Comparison of ENCODE assay signal across 10 cellular contexts in genomic region chr2:74515271-74516069, GRCh38. TPM values are rescaled to one million over a fixed set of nuclear protein-coding genes. Genes with fewer than 3 reads are reported as not detected.
DNase-seq lines count a peak whose midpoint lies in the region; ATAC-seq, FAIRE-seq and TF ChIP-seq lines count a peak whose summit lies in the region.
"Had no signal": no experiment of that assay in that cellular context is flagged by ENCODE, and none has a peak within 500 bp of the region (broad histone marks: within the 10 kb centered on the region; RNA-seq: fewer than 3 reads in every experiment).

No MANE protein-coding gene starts in this region.

- peak overlapping the region; percentile 56 for H3K4me3 Mint-ChIP-seq in stimulated activated naive CD8-positive, alpha-beta T cell treated with anti-CD3 and anti-CD28 coated beads, Interleukin-15, Interleukin-2, amounts not matched to agents 100 ng/mL and 50 ng/mL, for 24 hours
- H3K4me3 Mint-ChIP-seq in chondrocyte (ENCODE audit: unreplicated experiment), result peak overlapping the region; percentile 31
- peak overlapping the region; percentile 31 for H3K4me3 Mint-ChIP-seq in mesothelial cell of epicardium

- H3K4me1 Mint-ChIP-seq in stimulated activated naive CD8-positive, alpha-beta T cell treated with anti-CD3 and anti-CD28 coated beads, Interleukin-15, Interleukin-2, amounts not matched to agents 100 ng/mL and 50 ng/mL, for 24 hours (ENCODE audit: low read depth), result peaks cover 25% of the 10 kb centered on the region
- H3K4me1 Mint-ChIP-seq in chondrocyte (ENCODE audit: low read depth) (peaks cover 7% of the 10 kb centered on the region), mesothelial cell of epicardium (peaks cover 6% of the 10 kb centered on the region)

- H3K27ac Mint-ChIP-seq in stimulated activated naive CD8-positive, alpha-beta T cell treated with anti-CD3 and anti-CD28 coated beads, Interleukin-15, Interleukin-2, amounts not matched to agents 100 ng/mL and 50 ng/mL, for 24 hours, result no peak overlapping the region
- H3K27ac Mint-ChIP-seq in chondrocyte (ENCODE audit: unreplicated experiment) (no peak overlapping the region), mesothelial cell of epicardium (no peak overlapping the region)

- no peaks in the 10 kb centered on the region for H3K9me3 Mint-ChIP-seq in stimulated activated naive CD8-positive, alpha-beta T cell treated with anti-CD3 and anti-CD28 coated beads, Interleukin-15, Interleukin-2, amounts not matched to agents 100 ng/mL and 50 ng/mL, for 24 hours
- no peaks in the 10 kb centered on the region for H3K9me3 Mint-ChIP-seq in chondrocyte (ENCODE audit: low read depth)
- H3K9me3 Mint-ChIP-seq in mesothelial cell of epicardium, result no peaks in the 10 kb centered on the region

- TF ChIP-seq CTCF in chondrocyte (IDR thresholded peaks at IDR 0.05), result no peak
- TF ChIP-seq CTCF in mesothelial cell of epicardium (IDR thresholded peaks at IDR 0.05; ENCODE audit: unreplicated experiment), result no peak

- no peaks in the 10 kb centered on the region for H3K36me3 Mint-ChIP-seq in stimulated activated naive CD8-positive, alpha-beta T cell treated with anti-CD3 and anti-CD28 coated beads, Interleukin-15, Interleukin-2, amounts not matched to agents 100 ng/mL and 50 ng/mL, for 24 hours (ENCODE audit: low read depth)
- no peaks in the 10 kb centered on the region for H3K36me3 Mint-ChIP-seq in chondrocyte (ENCODE audit: low read depth)
- H3K36me3 Mint-ChIP-seq in mesothelial cell of epicardium, result no peaks in the 10 kb centered on the region

- H3K27me3 Mint-ChIP-seq in stimulated activated naive CD8-positive, alpha-beta T cell treated with anti-CD3 and anti-CD28 coated beads, Interleukin-15, Interleukin-2, amounts not matched to agents 100 ng/mL and 50 ng/mL, for 24 hours, result peaks cover 82% of the 10 kb centered on the region
- H3K27me3 Mint-ChIP-seq in chondrocyte (ENCODE audit: low read depth) (peaks cover 76% of the 10 kb centered on the region), mesothelial cell of epicardium (ENCODE audit: low read depth) (peaks cover 92% of the 10 kb centered on the region)

- DNase-seq in stimulated activated naive CD8-positive, alpha-beta T cell treated with anti-CD3 and anti-CD28 coated beads, Interleukin-15, Interleukin-2, amounts not matched to agents 100 U/mL and 50 U/mL, for 24 hours, result no peak
- peak; percentile 77 for DNase-seq in chondrocyte (ENCODE audit: low spot score)
- no peak for DNase-seq in mesothelial cell of epicardium (ENCODE audit: low spot score in 2 of 2, unreplicated experiment in 2 of 2)
- no peak for DNase-seq in RCC 7860 (ENCODE audit: low spot score)
- no peak for DNase-seq in epidermal melanocyte (ENCODE audit: insufficient read length, low spot score)
- no peak for DNase-seq in germinal center (ENCODE audit: low spot score)
- no peak for DNase-seq in AG08396 (ENCODE audit: low spot score)
- DNase-seq: DMS153, PC-3 had no signal

- ATAC-seq in stimulated activated naive CD8-positive, alpha-beta T cell treated with anti-CD3 and anti-CD28 coated beads, Interleukin-15, Interleukin-2, amounts not matched to agents 100 U/mL and 50 U/mL, for 24 hours, result no peak

- FAIRE-seq in RCC 7860 (lab: Jason Lieb, UNC), result no peak

RNA-seq across cellular contexts. Expression of gene TLX2, which starts 1.2 kb away (rescaled TPM):
- 0.10 TPM in 1 of 3 replicates, not detected in the others for total RNA-seq in chondrocyte
- total RNA-seq in mesothelial cell of epicardium, result 0.18 TPM in 1 of 3 replicates, not detected in the others

RNA-seq across cellular contexts. Expression of gene PCGF1, which starts 8.0 kb away (rescaled TPM):
- total RNA-seq in chondrocyte (26.1 to 30.7 TPM (median 30.0 TPM) in 3 replicates), mesothelial cell of epicardium (17.0 to 23.0 TPM (median 20.3 TPM) in 3 replicates)

RNA-seq across cellular contexts. Expression of gene DQX1, which starts 10.6 kb away (rescaled TPM):
- total RNA-seq in chondrocyte, result 0.34 TPM in 1 of 3 replicates, not detected in the others
- 0.16 to 0.42 TPM (median 0.29 TPM) in 3 replicates for total RNA-seq in mesothelial cell of epicardium

RNA-seq across cellular contexts. Expression of gene AUP1, which starts 14.0 kb away (rescaled TPM):
- 76.8 to 94.3 TPM (median 79.8 TPM) in 3 replicates for total RNA-seq in chondrocyte
- 86.2 to 89.4 TPM (median 86.8 TPM) in 3 replicates for total RNA-seq in mesothelial cell of epicardium

RNA-seq across cellular contexts. Expression of gene HTRA2, which starts 14.3 kb away (rescaled TPM):
- total RNA-seq in chondrocyte (23.8 to 31.2 TPM (median 24.2 TPM) in 3 replicates), mesothelial cell of epicardium (25.1 to 26.1 TPM (median 25.7 TPM) in 3 replicates)
